In genomic region chr3:20958161-20958560, GRCh38 we compare ENCODE assay signal across 26 cellular contexts.
"Had no signal": no experiment of that assay in that cellular context is flagged by ENCODE, and none has a peak within 500 bp of the region (broad histone marks: within the 10 kb centered on the region; RNA-seq: fewer than 3 reads in every experiment).

No MANE protein-coding gene starts in this region.

- H3K4me2 ChIP-seq: hepatocyte had no signal

- H2AFZ ChIP-seq: hepatocyte had no signal

- H3K27ac ChIP-seq: colonic mucosa, coronary artery, dorsolateral prefrontal cortex, epithelial cell of prostate, esophagus muscularis mucosa, esophagus squamous epithelium, foreskin keratinocyte, gastrocnemius medialis, gastroesophageal sphincter, heart left ventricle, heart right ventricle, hepatocyte had no signal

- DNase-seq: colonic mucosa; cortex of kidney; dermis blood vessel endothelial cell; dorsolateral prefrontal cortex; effector CD4-positive, alpha-beta T cell; effector CD8-positive, alpha-beta T cell; effector memory CD4-positive, alpha-beta T cell; effector memory CD8-positive, alpha-beta T cell; endodermal cell; erythroblast; esophagus squamous epithelium; foreskin fibroblast; foreskin keratinocyte; foreskin melanocyte; gastrocnemius medialis; glutamatergic neuron; head of caudate nucleus; heart left ventricle; heart right ventricle had no signal

- H3K27me3 Mint-ChIP-seq: dendritic cell treated with granulocyte-macrophage colony-stimulating factor and Interleukin-4, amounts not matched to agents 40 ng/mL and 50 ng/mL, for 4 days; effector memory CD8-positive, alpha-beta T cell had no signal

- H3K4me1 ChIP-seq: colonic mucosa, esophagus muscularis mucosa, esophagus squamous epithelium, foreskin keratinocyte, gastrocnemius medialis, gastroesophageal sphincter, heart left ventricle, heart right ventricle had no signal

- H3K4me3 Mint-ChIP-seq: dendritic cell treated with granulocyte-macrophage colony-stimulating factor and Interleukin-4, amounts not matched to agents 40 ng/mL and 50 ng/mL, for 4 days; effector memory CD8-positive, alpha-beta T cell; endodermal cell had no signal

- ATAC-seq: effector memory CD8-positive, alpha-beta T cell; esophagus mucosa; foreskin keratinocyte; gastrocnemius medialis; gastroesophageal sphincter; heart left ventricle; heart right ventricle had no signal

- H3K27me3 ChIP-seq: colonic mucosa, dorsolateral prefrontal cortex, esophagus muscularis mucosa, esophagus squamous epithelium, foreskin keratinocyte, gastrocnemius medialis, gastroesophageal sphincter, heart left ventricle, heart right ventricle, hepatocyte had no signal

- H3K79me2 ChIP-seq: hepatocyte had no signal

- H3K36me3 ChIP-seq: colonic mucosa, esophagus muscularis mucosa, esophagus squamous epithelium, gastrocnemius medialis, gastroesophageal sphincter, heart left ventricle, heart right ventricle had no signal

- H3K27ac Mint-ChIP-seq: dendritic cell treated with granulocyte-macrophage colony-stimulating factor and Interleukin-4, amounts not matched to agents 40 ng/mL and 50 ng/mL, for 4 days; effector memory CD8-positive, alpha-beta T cell; endodermal cell had no signal

- H3K4me3 ChIP-seq: colonic mucosa, coronary artery, dorsolateral prefrontal cortex, esophagus muscularis mucosa, esophagus squamous epithelium, gastrocnemius medialis, gastroesophageal sphincter, heart left ventricle, heart right ventricle, hepatocyte had no signal
